Comparison of ENCODE assay signal across 16 cellular contexts in genomic region chr12:104466694-104467345, GRCh38. TPM values are rescaled to one million over a fixed set of nuclear protein-coding genes. Genes with fewer than 3 reads are reported as not detected.
DNase-seq lines count a peak whose midpoint lies in the region; ATAC-seq and TF ChIP-seq lines count a peak whose summit lies in the region.
"Had no signal": no experiment of that assay in that cellular context is flagged by ENCODE, and none has a peak within 500 bp of the region (broad histone marks: within the 10 kb centered on the region; RNA-seq: fewer than 3 reads in every experiment).

No MANE protein-coding gene starts in this region.

- H3K27me3 Mint-ChIP-seq in CD8-positive, alpha-beta T cell (ENCODE audit: low read depth) = no peaks in the 10 kb centered on the region
- H3K27me3 Mint-ChIP-seq in T-helper 17 cell (no peaks in the 10 kb centered on the region), endodermal cell (ENCODE audit: insufficient read depth) (no peaks in the 10 kb centered on the region)

- no peaks in the 10 kb centered on the region for H3K9me3 Mint-ChIP-seq in CD8-positive, alpha-beta T cell
- no peaks in the 10 kb centered on the region for H3K9me3 Mint-ChIP-seq in endodermal cell
- H3K9me3 Mint-ChIP-seq: nephron progenitor cell had no signal

- no peak overlapping the region for H3K27ac ChIP-seq in BLaER1
- H3K27ac ChIP-seq in CD8-positive, alpha-beta T cell (ENCODE audit: low read depth, low read length) = no peak overlapping the region
- H3K27ac ChIP-seq in endodermal cell (ENCODE audit: low read depth, low read length) = no peak overlapping the region
- H3K27ac ChIP-seq: psoas muscle, tibial artery had no signal

- intact Hi-C loops in CD8-positive, alpha-beta T cell (cut with DNase I, micrococcal nuclease) = no loop called here

- TF ChIP-seq CTCF in CD8-positive, alpha-beta T cell (IDR thresholded peaks at IDR 0.05) = no peak
- TF ChIP-seq CTCF in endodermal cell (conservative IDR thresholded peaks at IDR 0.05) (no peak), GM10266 (IDR thresholded peaks at IDR 0.05; ENCODE audit: control insufficient read depth, insufficient read depth, low read depth, missing control alignments) (no peak)

- peak overlapping the region; percentile 80 for H3K27ac Mint-ChIP-seq in CD8-positive, alpha-beta T cell
- H3K27ac Mint-ChIP-seq in T-helper 17 cell (peak overlapping the region; percentile 73), endodermal cell (peak overlapping the region; percentile 38)
- H3K27ac Mint-ChIP-seq: nephron progenitor cell had no signal

- H3K9me3 ChIP-seq in BLaER1 (peaks cover 15% of the 10 kb centered on the region; the same call in 1 of the 2 replicates), T-helper 17 cell (ENCODE audit: control insufficient read depth, low read length, poor library complexity, severe bottlenecking) (no peaks in the 10 kb centered on the region), endodermal cell (ENCODE audit: control insufficient read depth, low read length) (no peaks in the 10 kb centered on the region)
- no peaks in the 10 kb centered on the region for H3K9me3 ChIP-seq in CD8-positive, alpha-beta T cell (ENCODE audit: low read length)
- H3K9me3 ChIP-seq: BE2C, psoas muscle, tibial artery had no signal

- H3K4me1 ChIP-seq in BLaER1 (peaks cover 100% of the 10 kb centered on the region), endodermal cell (ENCODE audit: control insufficient read depth, insufficient read depth, low read length) (peaks cover 2% of the 10 kb centered on the region)
- H3K4me1 ChIP-seq in CD8-positive, alpha-beta T cell (ENCODE audit: insufficient read depth, low read length) = peaks cover 76% of the 10 kb centered on the region
- H3K4me1 ChIP-seq: tibial artery had no signal

- H3K27me3 ChIP-seq in BLaER1 (no peaks in the 10 kb centered on the region), endodermal cell (ENCODE audit: control insufficient read depth, insufficient read depth, low read length, poor library complexity, severe bottlenecking) (no peaks in the 10 kb centered on the region)
- no peaks in the 10 kb centered on the region for H3K27me3 ChIP-seq in CD8-positive, alpha-beta T cell (ENCODE audit: insufficient read depth, low read length)
- H3K27me3 ChIP-seq: BE2C, tibial artery had no signal

- H3K36me3 ChIP-seq in BLaER1 (peaks cover 49% of the 10 kb centered on the region), endodermal cell (ENCODE audit: control insufficient read depth, insufficient read depth, low read length) (no peaks in the 10 kb centered on the region)
- H3K36me3 ChIP-seq in CD8-positive, alpha-beta T cell (ENCODE audit: insufficient read depth, low read length) = no peaks in the 10 kb centered on the region
- H3K36me3 ChIP-seq: tibial artery had no signal

- peak overlapping the region; percentile 44 for H3K4me2 ChIP-seq in BLaER1
- H3K4me2 ChIP-seq: smooth muscle cell had no signal

- H3K9ac ChIP-seq in BLaER1 = no peak overlapping the region
- no peak overlapping the region for H3K9ac ChIP-seq in endodermal cell (ENCODE audit: extremely low read depth, low read length, poor library complexity, severe bottlenecking)

- no peak for ATAC-seq in CD8-positive, alpha-beta T cell
- no peak for ATAC-seq in T-helper 17 cell
- no peak for ATAC-seq in HG03460 (IDR thresholded peaks at IDR 0.05; ENCODE audit: unreplicated experiment)
- ATAC-seq: psoas muscle had no signal

- DNase-seq in CD8-positive, alpha-beta T cell = no peak
- DNase-seq in T-helper 17 cell (no peak), endodermal cell (peak; percentile 1), foreskin melanocyte (no peak), GM10266 (ENCODE audit: extremely low spot score) (no peak)
- DNase-seq: BE2C, H7, mammary epithelial cell, NCI-H146, NCI-H2227 treated with DMSO at 0.1 percent for 48 hours, nephron progenitor cell, psoas muscle, tibial artery had no signal

- WGBS in endodermal cell (ENCODE audit: insufficient coverage in 1 of 2, insufficient read length in 1 of 2), 2 experiments = 80% methylated on average over 2 of the region's 2 CpGs; no CpG with 5 or more reads in 1 of the 2 experiments

- CTCF ChIA-PET in CD8-positive, alpha-beta T cell (lab: Charles Lee) = interaction anchor here (1.0 to 2.3 kb wide), 2 partner anchors 9 to 86 kb away, joined by 3 to 10 read pairs; no protein-coding TSS in a partner anchor

- H4K20me1 ChIP-seq in BLaER1 = peaks cover 85% of the 10 kb centered on the region

- POLR2A ChIA-PET in CD8-positive, alpha-beta T cell (lab: Charles Lee) = interaction anchor here (0.8 to 1.1 kb wide), 2 partner anchors 14 to 102 kb away, joined by 3 read pairs; no protein-coding TSS in a partner anchor

- H3K4me1 Mint-ChIP-seq in CD8-positive, alpha-beta T cell (ENCODE audit: low read depth) = peaks cover 92% of the 10 kb centered on the region
- H3K4me1 Mint-ChIP-seq in T-helper 17 cell = peaks cover 63% of the 10 kb centered on the region
- peaks cover 30% of the 10 kb centered on the region for H3K4me1 Mint-ChIP-seq in endodermal cell

- H3K36me3 Mint-ChIP-seq in CD8-positive, alpha-beta T cell = peaks cover 7% of the 10 kb centered on the region
- H3K36me3 Mint-ChIP-seq in T-helper 17 cell (ENCODE audit: low read depth) = no peaks in the 10 kb centered on the region
- peaks cover 11% of the 10 kb centered on the region for H3K36me3 Mint-ChIP-seq in endodermal cell (ENCODE audit: low read depth)

- peak overlapping the region; percentile 67 for H3K4me3 Mint-ChIP-seq in CD8-positive, alpha-beta T cell
- H3K4me3 Mint-ChIP-seq in T-helper 17 cell (peak overlapping the region; percentile 47), endodermal cell (no peak overlapping the region)
- H3K4me3 Mint-ChIP-seq: nephron progenitor cell had no signal

- no peak overlapping the region for H3K4me3 ChIP-seq in BLaER1
- no peak overlapping the region for H3K4me3 ChIP-seq in CD8-positive, alpha-beta T cell (ENCODE audit: low read depth, low read length)
- peak overlapping the region; percentile 12 for H3K4me3 ChIP-seq in endodermal cell (ENCODE audit: low read length)
- H3K4me3 ChIP-seq: psoas muscle, smooth muscle cell, tibial artery had no signal

RNA-seq across cellular contexts. Expression of gene CHST11, which starts 10.1 kb away (rescaled TPM):
- total RNA-seq in CD8-positive, alpha-beta T cell = 10 to 100 TPM; 29.1 to 35.5 TPM
- total RNA-seq in T-helper 17 cell (10 to 100 TPM; 76.6 to 78.3 TPM), endodermal cell (10 to 100 TPM; 30.7 to 36.2 TPM)
- polyA plus RNA-seq in endodermal cell (2013, experiment 1 of 2) = 17.3 TPM
- 17.2 TPM for polyA plus RNA-seq in endodermal cell (2013, experiment 2 of 2)
